36 cellular contexts compared by ENCODE assay signal in the genomic region with DNA sequence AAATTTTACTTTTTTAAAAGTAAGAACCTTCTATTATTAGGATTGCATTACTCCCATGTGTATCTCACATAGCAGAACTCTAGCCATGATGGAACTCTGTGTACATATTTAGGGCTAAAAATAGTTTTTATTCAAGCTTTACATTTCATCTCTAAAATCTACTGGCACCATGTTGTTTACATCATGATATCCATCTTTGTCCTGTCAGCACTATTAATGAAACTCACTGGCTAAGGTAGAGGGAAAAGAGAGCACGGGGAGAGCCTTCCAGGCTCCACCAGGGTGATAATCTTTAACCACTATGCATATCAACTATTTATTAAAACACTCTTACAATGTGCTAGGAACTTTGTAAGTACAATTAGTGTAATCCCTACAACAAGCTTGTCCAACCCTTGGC. TPM values are rescaled to one million over a fixed set of nuclear protein-coding genes. Genes with fewer than 3 reads are reported as not detected.
"Had no signal": no experiment of that assay in that cellular context is flagged by ENCODE, and none has a peak within 500 bp of the region (broad histone marks: within the 10 kb centered on the region; RNA-seq: fewer than 3 reads in every experiment).

No MANE protein-coding gene starts in this region.

- ATAC-seq: activated CD8-positive, alpha-beta T cell treated with anti-CD3 and anti-CD28 coated beads for 36 hours; activated naive CD4-positive, alpha-beta T cell treated with anti-CD3 and anti-CD28 coated beads, Interleukin-2, amount 50 U/mL, for 72 hours; activated T-cell treated with anti-CD3 and anti-CD28 coated beads, Interleukin-2, amount 50 U/mL, for 4 hours; activated T-cell treated with anti-CD3 and anti-CD28 coated beads, Interleukin-2, amount 50 U/mL, for 72 hours; activated T-helper 17 cell treated with anti-CD3 and anti-CD28 coated beads, Interleukin-2, amount 50 U/mL, for 72 hours; body of pancreas had no signal

- DNase-seq: activated B cell treated with CpG ODN at 0.5 μM for 24 hours; activated CD4-positive, alpha-beta memory T cell treated with anti-CD3 and anti-CD28 coated beads for 36 hours; activated CD4-positive, alpha-beta T cell treated with anti-CD3 and anti-CD28 coated beads for 4 hours; activated CD4-positive, alpha-beta T cell treated with anti-CD3 and anti-CD28 coated beads, Interleukin-2, amount 10 ng/mL, durations not matched to agents 24 days and 14 days; activated CD4-positive, alpha-beta T cell treated with anti-CD3 and anti-CD28 coated beads, Interleukin-2, amount 50 U/mL, for 1 hour; activated CD4-positive, alpha-beta T cell treated with anti-CD3 and anti-CD28 coated beads, Interleukin-2, amount 50 U/mL, for 4 hours; activated CD4-positive, CD25-positive, alpha-beta regulatory T cell treated with anti-CD3 and anti-CD28 coated beads, Interleukin-2, amount 50 U/mL, for 72 hours; activated CD8-positive, alpha-beta memory T cell treated with anti-CD3 and anti-CD28 coated beads, Interleukin-2, amount 50 U/mL, for 4 hours; activated CD8-positive, alpha-beta T cell treated with anti-CD3 and anti-CD28 coated beads for 36 hours; activated effector memory CD4-positive, alpha-beta T cell treated with anti-CD3 and anti-CD28 coated beads, Interleukin-2, amount 50 U/mL, for 16 hours; activated gamma-delta T cell treated with Interleukin-2 at 50 U/mL for 16 hours; activated naive CD4-positive, alpha-beta T cell; activated naive CD4-positive, alpha-beta T cell treated with anti-CD3 and anti-CD28 coated beads for 36 hours; activated naive CD4-positive, alpha-beta T cell treated with anti-CD3 and anti-CD28 coated beads, Interleukin-2, amount 50 U/mL, for 16 hours; activated naive CD8-positive, alpha-beta T cell treated with anti-CD3 and anti-CD28 coated beads for 36 hours; activated T-cell treated with anti-CD3 and anti-CD28 coated beads for 4 hours; activated T-cell treated with anti-CD3 and anti-CD28 coated beads, Interleukin-2, amount 50 U/mL, for 1 hour; activated T-cell treated with anti-CD3 and anti-CD28 coated beads, Interleukin-2, amount 50 U/mL, for 4 hours; activated T-cell treated with anti-CD3 and anti-CD28 coated beads, Interleukin-2, amount 50 U/mL, for 72 hours; adrenal gland; amniotic stem cell; aorta; body of pancreas; brain microvascular endothelial cell; central memory CD4-positive, alpha-beta T cell; T-helper 1 cell; T-helper 2 cell; T-helper 9 cell had no signal

- H3K4me1 ChIP-seq: adrenal gland, body of pancreas, breast epithelium had no signal

- H3K4me3 ChIP-seq: adrenal gland, body of pancreas, breast epithelium had no signal

- FAIRE-seq: astrocyte, TTC549 had no signal

- H3K36me3 ChIP-seq: adrenal gland, brain microvascular endothelial cell, breast epithelium had no signal

- H3K27me3 ChIP-seq: adrenal gland, body of pancreas, brain microvascular endothelial cell, breast epithelium had no signal

- H3K27ac ChIP-seq: adrenal gland, body of pancreas, brain microvascular endothelial cell, breast epithelium, VCaP had no signal

- H3K9me3 ChIP-seq: adrenal gland, body of pancreas, breast epithelium had no signal

RNA-seq across cellular contexts. Expression of a gene that starts 34.7 kb away (rescaled TPM):
- total RNA-seq: activated B cell treated with CpG ODN at 0.5 μM for 24 hours; activated CD4-positive, alpha-beta memory T cell treated with anti-CD3 and anti-CD28 coated beads for 36 hours; activated CD4-positive, alpha-beta T cell treated with anti-CD3 and anti-CD28 coated beads, Interleukin-2, amount 10 ng/mL, durations not matched to agents 24 days and 14 days; activated CD8-positive, alpha-beta memory T cell treated with anti-CD3 and anti-CD28 coated beads for 36 hours; activated CD8-positive, alpha-beta T cell treated with anti-CD3 and anti-CD28 coated beads for 36 hours; activated naive CD4-positive, alpha-beta T cell treated with anti-CD3 and anti-CD28 coated beads for 36 hours; activated naive CD4-positive, alpha-beta T cell treated with anti-CD3 and anti-CD28 coated beads, Interleukin-2, amount 50 U/mL, for 72 hours; activated naive CD8-positive, alpha-beta T cell treated with anti-CD3 and anti-CD28 coated beads for 36 hours; activated T-cell treated with anti-CD3 and anti-CD28 coated beads, Interleukin-2, amount 50 U/mL, for 4 hours; activated T-cell treated with anti-CD3 and anti-CD28 coated beads, Interleukin-2, amount 50 U/mL, for 72 hours; activated T-helper 1 cell treated with anti-CD3 and anti-CD28 coated beads, Interleukin-12 subunit alpha, Interleukin-12 subunit beta, Interleukin-2, Interleukin-4 antibody, amounts not matched to agents 30 ng/mL and 10 ng/mL and 1 ng/mL, durations not matched to agents 14 hours and 24 hours and 36 hours; activated T-helper 17 cell treated with anti-CD3 and anti-CD28 coated beads, Interleukin-2, amount 50 U/mL, for 72 hours; aorta; astrocyte had no signal

RNA-seq across cellular contexts. Expression of a gene that starts 57.0 kb away (rescaled TPM):
- total RNA-seq: activated B cell treated with CpG ODN at 0.5 μM for 24 hours; activated CD4-positive, alpha-beta memory T cell treated with anti-CD3 and anti-CD28 coated beads for 36 hours; activated CD4-positive, alpha-beta T cell treated with anti-CD3 and anti-CD28 coated beads, Interleukin-2, amount 10 ng/mL, durations not matched to agents 24 days and 14 days; activated CD8-positive, alpha-beta memory T cell treated with anti-CD3 and anti-CD28 coated beads for 36 hours; activated CD8-positive, alpha-beta T cell treated with anti-CD3 and anti-CD28 coated beads for 36 hours; activated naive CD4-positive, alpha-beta T cell treated with anti-CD3 and anti-CD28 coated beads for 36 hours; activated naive CD4-positive, alpha-beta T cell treated with anti-CD3 and anti-CD28 coated beads, Interleukin-2, amount 50 U/mL, for 72 hours; activated naive CD8-positive, alpha-beta T cell treated with anti-CD3 and anti-CD28 coated beads for 36 hours; activated T-cell treated with anti-CD3 and anti-CD28 coated beads, Interleukin-2, amount 50 U/mL, for 4 hours; activated T-cell treated with anti-CD3 and anti-CD28 coated beads, Interleukin-2, amount 50 U/mL, for 72 hours; activated T-helper 1 cell treated with anti-CD3 and anti-CD28 coated beads, Interleukin-12 subunit alpha, Interleukin-12 subunit beta, Interleukin-2, Interleukin-4 antibody, amounts not matched to agents 30 ng/mL and 10 ng/mL and 1 ng/mL, durations not matched to agents 14 hours and 24 hours and 36 hours; activated T-helper 17 cell treated with anti-CD3 and anti-CD28 coated beads, Interleukin-2, amount 50 U/mL, for 72 hours; aorta had no signal
- polyA plus RNA-seq: aorta had no signal
